In genomic region chr20:49432562-49432961, GRCh38 we compare ENCODE assay signal across 21 cellular contexts. TPM values are rescaled to one million over a fixed set of nuclear protein-coding genes. Genes with fewer than 3 reads are reported as not detected.
"Had no signal": no experiment of that assay in that cellular context is flagged by ENCODE, and none has a peak within 500 bp of the region (broad histone marks: within the 10 kb centered on the region; RNA-seq: fewer than 3 reads in every experiment).

No MANE protein-coding gene starts in this region.

- DNase-seq: activated CD4-positive, alpha-beta T cell treated with anti-CD3 and anti-CD28 coated beads, Interleukin-2, amount 50 U/mL, for 1 hour; activated CD8-positive, alpha-beta memory T cell treated with anti-CD3 and anti-CD28 coated beads for 24 hours; activated CD8-positive, alpha-beta memory T cell treated with anti-CD3 and anti-CD28 coated beads, Interleukin-2, amount 50 U/mL, for 48 hours; activated effector memory CD4-positive, alpha-beta T cell treated with Interleukin-2 at 50 U/mL for 16 hours; activated naive CD4-positive, alpha-beta T cell treated with anti-CD3 and anti-CD28 coated beads, Interleukin-2, amount 10 ng/mL, durations not matched to agents 7 days and 5 days; activated naive CD8-positive, alpha-beta T cell treated with anti-CD3 and anti-CD28 coated beads, Interleukin-2, amount 50 U/mL, for 24 hours; activated T-cell treated with anti-CD3 and anti-CD28 coated beads, Interleukin-2, amount 50 U/mL, for 48 hours; brain microvascular endothelial cell; gastrocnemius medialis; heart right ventricle; immature natural killer cell; kidney glomerular epithelial cell; mesenchymal stem cell; naive thymus-derived CD8-positive, alpha-beta T cell; pancreas; stimulated activated CD4-positive, alpha-beta T cell treated with anti-CD3 and anti-CD28 coated beads, Interleukin-12 subunit alpha, Interleukin-12 subunit beta, amount 100 ng/mL, for 4 hours; stimulated activated CD4-positive, alpha-beta T cell treated with anti-CD3 and anti-CD28 coated beads, Interleukin-1b, Interleukin-23, amount 100 ng/mL, for 48 hours; stimulated activated CD8-positive, alpha-beta memory T cell treated with anti-CD3 and anti-CD28 coated beads, Interleukin-4, amount 100 ng/mL, for 48 hours; stimulated activated naive CD4-positive, alpha-beta T cell; T1000 had no signal

- ATAC-seq: activated naive CD8-positive, alpha-beta T cell treated with anti-CD3 and anti-CD28 coated beads, Interleukin-2, amount 50 U/mL, for 24 hours; heart right ventricle; naive thymus-derived CD8-positive, alpha-beta T cell; pancreas had no signal

- H3K27me3 ChIP-seq: gastrocnemius medialis, heart right ventricle, pancreas had no signal

- H3K4me3 ChIP-seq: coronary artery, gastrocnemius medialis, heart right ventricle, pancreas had no signal

- H3K36me3 ChIP-seq: brain microvascular endothelial cell, gastrocnemius medialis, heart right ventricle, pancreas had no signal

- H3K4me1 ChIP-seq: pancreas had no signal

- FAIRE-seq: pancreas had no signal

- H3K9me3 ChIP-seq: gastrocnemius medialis, heart right ventricle, pancreas had no signal

- H3K27ac ChIP-seq: brain microvascular endothelial cell, coronary artery, gastrocnemius medialis, heart right ventricle, pancreas had no signal

RNA-seq across cellular contexts. Expression of gene KCNB1, which starts 49.9 kb away (rescaled TPM):
- polyA plus RNA-seq: immature natural killer cell; naive thymus-derived CD8-positive, alpha-beta T cell had no signal
